21 cellular contexts compared by ENCODE assay signal in genomic region chr12:131008461-131009270, GRCh38. TPM values are rescaled to one million over a fixed set of nuclear protein-coding genes. Genes with fewer than 3 reads are reported as not detected.
DNase-seq lines count a peak whose midpoint lies in the region; ATAC-seq and TF ChIP-seq lines count a peak whose summit lies in the region.
"Had no signal": no experiment of that assay in that cellular context is flagged by ENCODE, and none has a peak within 500 bp of the region (broad histone marks: within the 10 kb centered on the region; RNA-seq: fewer than 3 reads in every experiment).

No MANE protein-coding gene starts in this region.

- ATAC-seq in HG02981 (IDR thresholded peaks at IDR 0.05; ENCODE audit: unreplicated experiment) = no peak

- H3K9me3 Mint-ChIP-seq in glutamatergic neuron (ENCODE audit: unreplicated experiment) = peaks cover 5% of the 10 kb centered on the region
- H3K9me3 Mint-ChIP-seq in neural progenitor cell = no peaks in the 10 kb centered on the region

- H3K4me2 ChIP-seq in neural progenitor cell = no peak overlapping the region

- intact Hi-C loops in spleen (cut with DNase I; ENCODE audit: low total_unique reads) = no loop called here

- H3K9me3 ChIP-seq in neural progenitor cell (ENCODE audit: low read depth) (no peaks in the 10 kb centered on the region), spleen (no peaks in the 10 kb centered on the region)
- H3K9me3 ChIP-seq: BE2C had no signal

- H3K27ac Mint-ChIP-seq in glutamatergic neuron (ENCODE audit: unreplicated experiment) (peak overlapping the region; percentile 5), neural progenitor cell (peak overlapping the region; percentile 55)

- no peaks in the 10 kb centered on the region for H3K27me3 ChIP-seq in neural progenitor cell
- peaks cover 0 to 36% (median 0%) of the 10 kb centered on the region in 7 donors for H3K27me3 ChIP-seq in spleen (replicated peaks in 1 of 7)
- H3K27me3 ChIP-seq: BE2C had no signal

- H4K20me1 ChIP-seq in neural progenitor cell (ENCODE audit: low read depth) = no peaks in the 10 kb centered on the region

- H3K27me3 Mint-ChIP-seq in glutamatergic neuron (ENCODE audit: unreplicated experiment) (peaks cover 6% of the 10 kb centered on the region), neural progenitor cell (ENCODE audit: insufficient read depth, low read depth) (peaks cover 42% of the 10 kb centered on the region)

- no peak for TF ChIP-seq POLR2A in spleen (IDR thresholded peaks at IDR 0.05)

- peaks cover 15% of the 10 kb centered on the region for H3K4me1 ChIP-seq in neural progenitor cell
- peaks cover 0 to 4% (median 0%) of the 10 kb centered on the region in 6 donors for H3K4me1 ChIP-seq in spleen

- H3K4me3 Mint-ChIP-seq in glutamatergic neuron (ENCODE audit: unreplicated experiment) = no peak overlapping the region
- H3K4me3 Mint-ChIP-seq in neural progenitor cell = no peak overlapping the region

- H3K36me3 ChIP-seq in neural progenitor cell = no peaks in the 10 kb centered on the region
- no peaks in the 10 kb centered on the region for H3K36me3 ChIP-seq in spleen
- H3K36me3 ChIP-seq: BE2C had no signal

- H3K9ac ChIP-seq in neural progenitor cell = no peak overlapping the region

- no peaks in the 10 kb centered on the region for H3K79me2 ChIP-seq in neural progenitor cell (ENCODE audit: low read depth)

- DNase-seq in glutamatergic neuron (no peak), neural progenitor cell (ENCODE audit: low spot score) (no peak), spleen (peak; percentile 64), nucleus accumbens (lab: John Stamatoyannopoulos, UW) (no peak), NCI-H1930 (lab: John Stamatoyannopoulos, UW) (no peak)
- DNase-seq: BE2C, DMS53, GDM1, GOT3, HCEC 1CT, KG1, NCI-H1092, NCI-H1436, NCI-H2029, NCI-H2171, NCI-H526, SHP77 had no signal

- TF ChIP-seq CTCF in VCaP (conservative IDR thresholded peaks at IDR 0.05) = no peak
- no peak for TF ChIP-seq CTCF in glutamatergic neuron (IDR thresholded peaks at IDR 0.05; ENCODE audit: partially characterized antibody, unreplicated experiment)
- no peak for TF ChIP-seq CTCF in neural progenitor cell (IDR thresholded peaks at IDR 0.05)
- TF ChIP-seq CTCF in spleen (IDR thresholded peaks at IDR 0.05 in 8 of 11, conservative IDR thresholded peaks at IDR 0.05 in 3 of 11) = no peak

- 77 to 88% (median 85%) methylated on average over 23 to 34 of the region's 34 CpGs for WGBS in spleen, 5 donors

- peak overlapping the region; percentile 47 for H3K27ac ChIP-seq in VCaP
- no peak overlapping the region for H3K27ac ChIP-seq in neural progenitor cell
- no peak overlapping the region for H3K27ac ChIP-seq in spleen

- H3K36me3 Mint-ChIP-seq in glutamatergic neuron (ENCODE audit: unreplicated experiment) = no peaks in the 10 kb centered on the region
- H3K36me3 Mint-ChIP-seq in neural progenitor cell = no peaks in the 10 kb centered on the region

- H2AFZ ChIP-seq in neural progenitor cell (replicated peaks) = no peak overlapping the region

- H3K4me1 Mint-ChIP-seq in glutamatergic neuron (ENCODE audit: low read depth, unreplicated experiment) = peaks cover 31% of the 10 kb centered on the region
- H3K4me1 Mint-ChIP-seq in neural progenitor cell = peaks cover 32% of the 10 kb centered on the region

- H3F3A ChIP-seq in neural progenitor cell (ENCODE audit: low read depth) = peaks cover 5% of the 10 kb centered on the region

- H3K4me3 ChIP-seq in neural progenitor cell (no peak overlapping the region), spleen (no peak overlapping the region)

RNA-seq across cellular contexts. Expression of gene ADGRD1, which starts 55.0 kb away (rescaled TPM):
- total RNA-seq in glutamatergic neuron (ENCODE audit: unreplicated experiment) (0.96 TPM), neural progenitor cell (ENCODE audit: low replicate concordance) (0.40 TPM in 1 of 2 replicates, not detected in the other), spleen (1 to 10 TPM; 3.4 to 9.7 (median 6.9) TPM)
- 1 to 10 TPM in 2 of 3 donors, under 1 TPM in 1; 0.89 to 1.5 (median 1.4) TPM for polyA plus RNA-seq in spleen
- total RNA-seq: A673, HT1080 had no signal
